Comparison of ENCODE assay signal across 8 cellular contexts in the genomic region with DNA sequence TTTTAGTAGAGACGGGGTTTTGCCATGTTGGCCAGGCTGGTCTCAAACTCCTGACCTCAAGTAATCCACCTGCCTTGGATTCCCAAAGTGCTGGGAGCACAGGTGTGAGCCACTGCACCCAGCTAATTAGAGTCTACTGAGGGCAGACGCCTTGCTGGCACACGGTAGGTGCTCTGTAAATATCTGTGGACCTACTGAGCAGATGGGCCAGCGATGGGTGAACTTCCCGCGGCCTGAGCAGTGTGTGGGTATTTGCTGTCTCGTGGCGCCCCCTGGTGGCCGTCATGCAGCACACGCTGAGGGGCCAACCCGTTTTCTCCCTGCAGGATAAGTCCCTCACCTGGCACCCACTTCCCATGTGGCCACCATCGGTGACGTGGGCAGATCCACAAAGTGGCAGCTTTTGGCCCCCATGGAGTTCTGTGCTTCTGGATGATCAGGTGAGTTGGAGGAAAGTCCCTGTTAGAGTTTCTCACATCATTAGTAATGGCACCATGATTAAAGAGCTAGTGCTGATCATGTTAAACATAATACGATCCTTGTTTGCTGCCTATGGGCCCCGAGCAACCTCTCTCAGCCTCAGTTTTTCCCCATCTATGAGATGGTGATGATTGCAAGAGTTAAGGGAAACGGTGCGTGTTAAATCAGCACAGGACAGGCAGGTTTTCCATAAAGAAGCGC. TPM values are rescaled to one million over a fixed set of nuclear protein-coding genes. Genes with fewer than 3 reads are reported as not detected.
DNase-seq lines count a peak whose midpoint lies in the region; FAIRE-seq and TF ChIP-seq lines count a peak whose summit lies in the region.

No MANE protein-coding gene starts in this region.

- peaks cover 21% of the 10 kb centered on the region for H3K36me3 Mint-ChIP-seq in HFFc6 (ENCODE audit: low read depth)

- peaks cover 22% of the 10 kb centered on the region for H3K4me1 Mint-ChIP-seq in HFFc6 (ENCODE audit: low read depth)

- DNase-seq in D721Med (ENCODE audit: insufficient read length, low spot score) (peak; percentile 50), HFFc6 (peak; percentile 49), NCI-H226 (peak; percentile 35), cerebellum (ENCODE audit: low spot score) (peak; percentile 74), left kidney (ENCODE audit: low read depth, low spot score) (peak; percentile 87), DMS79 (lab: John Stamatoyannopoulos, UW) (no peak)
- DNase-seq in activated CD4-positive, alpha-beta T cell treated with anti-CD3 and anti-CD28 coated beads for 4 hours: peak; percentile 75 to 76
- peak; percentile 81 for DNase-seq in stimulated activated CD4-positive, alpha-beta T cell treated with anti-CD3 and anti-CD28 coated beads, Interleukin-4, amount 100 ng/mL, for 24 hours

- peak; percentile 77 for TF ChIP-seq CTCF in D721Med (IDR thresholded peaks at IDR 0.05; ENCODE audit: insufficient read depth, missing control alignments)
- TF ChIP-seq CTCF in HFFc6 (IDR thresholded peaks at IDR 0.05): peak; percentile 100

- 0 out of 2 replicates have a peak overlapping the region, but pooled peaks have one; percentile 34 for H3K27ac Mint-ChIP-seq in HFFc6

- peaks cover 7% of the 10 kb centered on the region for H3K27me3 Mint-ChIP-seq in HFFc6 (ENCODE audit: insufficient read depth)

- no peak overlapping the region for H3K4me3 Mint-ChIP-seq in HFFc6

- no peak for FAIRE-seq in D721Med (lab: Jason Lieb, UNC)

- peaks cover 7% of the 10 kb centered on the region for H3K9me3 Mint-ChIP-seq in HFFc6

RNA-seq across cellular contexts. Expression of a gene that starts 40.7 kb away (rescaled TPM):
- total RNA-seq in HFFc6 (2021; fragmentation: NEBNext Ultra II Directional; extraction: Animal tissue kit (Norgen Biotek cat#: 25700)): 10 to 100 TPM; 73.9 to 90.4 (median 78.1) TPM
- 21.7 TPM for total RNA-seq in cerebellum

RNA-seq across cellular contexts. Expression of a gene that starts 57.0 kb away (rescaled TPM):
- 10 to 100 TPM; 12.5 to 15.4 (median 13.8) TPM for total RNA-seq in HFFc6 (2021; fragmentation: NEBNext Ultra II Directional; extraction: Animal tissue kit (Norgen Biotek cat#: 25700))
- total RNA-seq in cerebellum: 32.9 TPM
